Comparison of ENCODE assay signal across 11 cellular contexts in the genomic region with DNA sequence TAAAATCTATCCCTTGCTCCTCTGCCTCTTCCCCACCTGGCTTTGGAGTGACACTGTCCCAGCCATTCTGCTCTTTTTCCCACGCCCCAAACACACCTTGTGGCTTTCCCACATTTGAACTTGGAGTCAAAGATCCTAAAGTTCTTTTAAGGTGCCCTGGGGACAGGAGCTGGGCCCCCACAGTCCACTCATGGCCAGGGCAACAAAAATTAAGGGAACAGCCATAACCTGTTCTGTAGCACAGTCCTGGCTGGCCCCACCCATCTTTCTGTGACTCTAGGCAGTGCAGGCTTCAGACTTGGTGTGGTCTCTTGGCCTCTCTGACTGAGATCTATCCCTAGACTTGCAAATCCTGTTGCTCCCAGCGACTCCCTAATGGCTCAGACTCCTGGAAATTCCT.
"Had no signal": no experiment of that assay in that cellular context is flagged by ENCODE, and none has a peak within 500 bp of the region (broad histone marks: within the 10 kb centered on the region; RNA-seq: fewer than 3 reads in every experiment).

No MANE protein-coding gene starts in this region.

- H3K36me3 ChIP-seq: ascending aorta, cardiac muscle cell, SJSA1 had no signal

- H3K4me1 Mint-ChIP-seq: activated CD4-positive, alpha-beta memory T cell treated with anti-CD3 and anti-CD28 coated beads, Interleukin-2, amount 10 ng/mL, durations not matched to agents 7 days and 5 days had no signal

- H3K4me3 Mint-ChIP-seq: activated CD4-positive, alpha-beta memory T cell treated with anti-CD3 and anti-CD28 coated beads, Interleukin-2, amount 10 ng/mL, durations not matched to agents 7 days and 5 days; nephron; stimulated activated naive CD8-positive, alpha-beta T cell treated with anti-CD3 and anti-CD28 coated beads, Interleukin-15, Interleukin-2, amounts not matched to agents 100 ng/mL and 50 ng/mL, for 24 hours had no signal

- H3K9me3 Mint-ChIP-seq: activated CD4-positive, alpha-beta memory T cell treated with anti-CD3 and anti-CD28 coated beads, Interleukin-2, amount 10 ng/mL, durations not matched to agents 7 days and 5 days; nephron; stimulated activated naive CD8-positive, alpha-beta T cell treated with anti-CD3 and anti-CD28 coated beads, Interleukin-15, Interleukin-2, amounts not matched to agents 100 ng/mL and 50 ng/mL, for 24 hours had no signal

- H3K27ac Mint-ChIP-seq: activated CD4-positive, alpha-beta memory T cell treated with anti-CD3 and anti-CD28 coated beads, Interleukin-2, amount 10 ng/mL, durations not matched to agents 7 days and 5 days; stimulated activated naive CD8-positive, alpha-beta T cell treated with anti-CD3 and anti-CD28 coated beads, Interleukin-15, Interleukin-2, amounts not matched to agents 100 ng/mL and 50 ng/mL, for 24 hours had no signal

- H3K4me1 ChIP-seq: ascending aorta, SJSA1 had no signal

- H3K4me3 ChIP-seq: ascending aorta, cardiac muscle cell, SJSA1 had no signal

- H3K9me3 ChIP-seq: ascending aorta, SJSA1 had no signal

- H3K27ac ChIP-seq: ascending aorta, cardiac muscle cell, SJSA1 had no signal

- H3K27me3 ChIP-seq: ascending aorta, cardiac muscle cell, SJSA1 had no signal

- DNase-seq: activated CD4-positive, alpha-beta memory T cell treated with anti-CD3 and anti-CD28 coated beads, Interleukin-2, amount 10 ng/mL, durations not matched to agents 7 days and 5 days; activated CD4-positive, alpha-beta T cell treated with anti-CD3 and anti-CD28 coated beads for 1 hour; activated naive CD4-positive, alpha-beta T cell; stimulated activated CD4-positive, alpha-beta T cell treated with anti-CD3 and anti-CD28 coated beads, Interleukin-15, amount 100 ng/mL, for 24 hours; stimulated activated CD4-positive, alpha-beta T cell treated with anti-CD3 and anti-CD28 coated beads, Interleukin-4, amount 100 ng/mL, for 24 hours; SW 1271 had no signal
